9 cellular contexts compared by ENCODE assay signal in the genomic region with DNA sequence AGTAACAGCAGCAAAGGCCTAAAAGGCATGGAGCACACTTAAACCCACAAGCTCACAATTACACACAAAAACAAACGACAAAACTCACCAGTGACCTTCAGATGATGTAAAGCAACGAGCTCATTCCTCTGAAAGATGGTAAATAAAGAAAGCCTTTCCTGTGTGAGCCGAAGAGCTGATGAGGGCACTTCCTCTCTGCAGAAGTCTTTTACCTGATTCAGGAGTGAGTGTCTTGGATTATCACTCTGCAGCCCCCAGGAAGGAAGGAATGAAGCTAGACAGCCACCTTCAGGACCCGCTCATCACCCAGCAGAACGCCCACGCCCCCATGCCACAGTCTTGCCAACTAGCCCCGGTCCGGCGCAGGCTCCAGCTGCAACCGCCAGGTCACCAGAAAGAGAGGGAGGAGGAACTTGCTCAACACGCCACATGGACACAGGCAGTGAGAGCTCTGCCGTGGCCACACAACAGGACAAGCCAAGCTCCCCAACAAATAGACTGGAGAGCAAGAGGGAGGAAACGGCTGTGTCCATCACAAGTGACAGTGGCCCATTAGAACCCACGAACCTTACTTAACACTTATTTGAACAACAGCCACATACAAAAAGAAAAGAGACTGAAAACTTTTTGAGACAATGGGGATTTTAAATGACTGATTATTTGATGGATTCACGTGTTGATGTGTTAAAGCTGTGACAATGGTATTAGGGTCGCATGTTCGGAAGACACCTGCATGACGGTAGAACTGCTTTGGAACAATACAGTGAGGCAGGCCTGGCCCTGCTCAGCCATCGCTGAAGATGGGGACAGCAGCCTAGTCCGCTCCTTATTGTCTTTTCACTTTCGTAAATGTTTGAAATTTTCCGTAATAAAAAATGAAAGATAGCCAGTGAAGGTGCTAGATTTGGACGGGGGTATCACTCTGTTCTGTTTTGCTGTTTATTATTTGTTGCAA.
DNase-seq lines count a peak whose midpoint lies in the region; ATAC-seq and TF ChIP-seq lines count a peak whose summit lies in the region.
"Had no signal": no experiment of that assay in that cellular context is flagged by ENCODE, and none has a peak within 500 bp of the region (broad histone marks: within the 10 kb centered on the region; RNA-seq: fewer than 3 reads in every experiment).

No MANE protein-coding gene starts in this region.

- H3K27ac ChIP-seq in SK-N-SH (ENCODE audit: low read depth in 2 of 2, low read length in 1 of 2) (peak overlapping the region; percentile 82 to 100; a peak in 3 of 4 replicates), left ventricle myocardium inferior (replicated peaks) (peak overlapping the region; percentile 85)

- no peaks in the 10 kb centered on the region for H3F3A ChIP-seq in SK-N-SH (replicated peaks; ENCODE audit: insufficient read depth)

- H3K27ac Mint-ChIP-seq in stimulated activated effector memory CD8-positive, alpha-beta T cell treated with anti-CD3 and anti-CD28 coated beads, Interleukin-12 subunit alpha, Interleukin-12 subunit beta, amount 100 ng/mL, for 72 hours, result peak overlapping the region; percentile 60

- intact Hi-C loops in left ventricle myocardium inferior (cut with micrococcal nuclease), result no loop called here

- H3K4me1 ChIP-seq in SK-N-SH (ENCODE audit: control insufficient read depth in 1 of 2, insufficient read depth in 2 of 2, low read depth in 1 of 2, low read length in 1 of 2), result peaks cover 21 to 83% of the 10 kb centered on the region in 2 experiments; a peak in 3 of 4 replicates
- peaks cover 54% of the 10 kb centered on the region for H3K4me1 ChIP-seq in left ventricle myocardium inferior

- no peak overlapping the region for H3K9ac ChIP-seq in SK-N-SH

- H3K36me3 Mint-ChIP-seq in stimulated activated effector memory CD8-positive, alpha-beta T cell treated with anti-CD3 and anti-CD28 coated beads, Interleukin-12 subunit alpha, Interleukin-12 subunit beta, amount 100 ng/mL, for 72 hours, result peaks cover 17% of the 10 kb centered on the region

- CTCF ChIA-PET in SK-N-SH (lab: Yijun Ruan, JAX), result interaction anchor here (0.9 to 1.2 kb wide), 4 partner anchors 129 to 719 kb away, joined by 3 read pairs; no protein-coding TSS in a partner anchor

- H3K36me3 ChIP-seq in SK-N-SH (replicated peaks in 1 of 2; ENCODE audit: control insufficient read depth in 1 of 2, insufficient read depth in 2 of 2, low read length in 1 of 2), result no peaks in the 10 kb centered on the region
- no peaks in the 10 kb centered on the region for H3K36me3 ChIP-seq in left ventricle myocardium inferior

- DNase-seq in SK-N-SH, result no peak
- peak; percentile 58 for DNase-seq in SKM-1 treated with dmso at 0.1 percent for 144 hours (lab: John Stamatoyannopoulos, UW; ENCODE audit: unreplicated experiment)
- no peak for DNase-seq in left ventricle myocardium inferior
- no peak for DNase-seq in stimulated activated effector memory CD8-positive, alpha-beta T cell treated with anti-CD3 and anti-CD28 coated beads, Interleukin-12 subunit alpha, Interleukin-12 subunit beta, amount 100 ng/mL, for 72 hours (ENCODE audit: low spot score in 2 of 2)
- no peak for DNase-seq in NCI-H526 (lab: John Stamatoyannopoulos, UW)
- DNase-seq in NCI-H446 (lab: John Stamatoyannopoulos, UW), result no peak
- DNase-seq: 8988T had no signal

- H3K4me3 ChIP-seq in SK-N-SH (ENCODE audit: low read depth in 2 of 2, low read length in 1 of 2), result no peak overlapping the region
- no peak overlapping the region for H3K4me3 ChIP-seq in left ventricle myocardium inferior

- no peaks in the 10 kb centered on the region for H3K9me3 Mint-ChIP-seq in stimulated activated effector memory CD8-positive, alpha-beta T cell treated with anti-CD3 and anti-CD28 coated beads, Interleukin-12 subunit alpha, Interleukin-12 subunit beta, amount 100 ng/mL, for 72 hours

- H3K4me2 ChIP-seq in SK-N-SH, result no peak overlapping the region

- H2AFZ ChIP-seq in SK-N-SH (ENCODE audit: low read depth), result no peak overlapping the region

- no peaks in the 10 kb centered on the region for H3K9me3 ChIP-seq in SK-N-SH
- H3K9me3 ChIP-seq in left ventricle myocardium inferior (replicated peaks), result no peaks in the 10 kb centered on the region

- TF ChIP-seq CTCF in SK-N-SH (IDR thresholded peaks at IDR 0.05) (no peak), left ventricle myocardium inferior (IDR thresholded peaks at IDR 0.05; ENCODE audit: borderline replicate concordance) (no peak)

- H3K79me2 ChIP-seq in SK-N-SH (ENCODE audit: insufficient read depth), result peaks cover 9% of the 10 kb centered on the region; the same call in 1 of the 2 replicates

- ATAC-seq in SK-N-SH treated with all-trans-retinoic acid at 6 μM for 48 hours, result no peak
- no peak for ATAC-seq in stimulated activated effector memory CD8-positive, alpha-beta T cell treated with anti-CD3 and anti-CD28 coated beads, Interleukin-12 subunit alpha, Interleukin-12 subunit beta, amount 100 ng/mL, for 72 hours
- no peak for ATAC-seq in HG02884 (IDR thresholded peaks at IDR 0.05; ENCODE audit: unreplicated experiment)

- TF ChIP-seq EP300 in SK-N-SH (IDR thresholded peaks at IDR 0.05; ENCODE audit: borderline replicate concordance in 1 of 2, low read depth in 1 of 2, low read length in 1 of 2), result no peak

- TF ChIP-seq RAD21 in SK-N-SH (IDR thresholded peaks at IDR 0.05; ENCODE audit: low read length), result no peak

- WGBS in SK-N-SH (ENCODE audit: low lambda C conversion rate), result 94% methylated on average over 23 of the region's 23 CpGs

- no peaks in the 10 kb centered on the region for H3K9me2 ChIP-seq in SK-N-SH

- peak overlapping the region; percentile 70 for H3K4me3 Mint-ChIP-seq in stimulated activated effector memory CD8-positive, alpha-beta T cell treated with anti-CD3 and anti-CD28 coated beads, Interleukin-12 subunit alpha, Interleukin-12 subunit beta, amount 100 ng/mL, for 72 hours

- POLR2A ChIA-PET in SK-N-SH (lab: Yijun Ruan, JAX), result interaction anchor here (1.1 kb wide), 1 partner anchor 125 kb away, joined by 3 read pairs; no protein-coding TSS in a partner anchor

- H3K27me3 ChIP-seq in SK-N-SH (ENCODE audit: insufficient read depth) (no peaks in the 10 kb centered on the region), left ventricle myocardium inferior (ENCODE audit: low read depth) (no peaks in the 10 kb centered on the region)

- no peaks in the 10 kb centered on the region for H4K20me1 ChIP-seq in SK-N-SH (ENCODE audit: insufficient read depth)

- peaks cover 78% of the 10 kb centered on the region for H3K4me1 Mint-ChIP-seq in stimulated activated effector memory CD8-positive, alpha-beta T cell treated with anti-CD3 and anti-CD28 coated beads, Interleukin-12 subunit alpha, Interleukin-12 subunit beta, amount 100 ng/mL, for 72 hours

TF ChIP-seq in SK-N-SH, 30 proteins besides CTCF, POLR2A, EP300 and RAD21 (continues in another document):
- no peak for TF ChIP-seq NFIC (IDR thresholded peaks at IDR 0.05; ENCODE audit: borderline replicate concordance)
- TF ChIP-seq, protein P1, sequence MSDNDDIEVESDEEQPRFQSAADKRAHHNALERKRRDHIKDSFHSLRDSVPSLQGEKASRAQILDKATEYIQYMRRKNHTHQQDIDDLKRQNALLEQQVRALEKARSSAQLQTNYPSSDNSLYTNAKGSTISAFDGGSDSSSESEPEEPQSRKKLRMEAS (IDR thresholded peaks at IDR 0.05; ENCODE audit: low read depth), result no peak
- no peak for TF ChIP-seq TAF1 (IDR thresholded peaks at IDR 0.05; ENCODE audit: borderline replicate concordance, low read depth, low read length)
- TF ChIP-seq GATA2 (CRISPR knock-in tag; IDR thresholded peaks at IDR 0.05), result no peak
- no peak for TF ChIP-seq RXRA (IDR thresholded peaks at IDR 0.05; ENCODE audit: borderline replicate concordance, low read depth)
- no peak for TF ChIP-seq RFX5 (IDR thresholded peaks at IDR 0.05; ENCODE audit: low read length)
- no peak for TF ChIP-seq SMC3 (IDR thresholded peaks at IDR 0.05; ENCODE audit: low read depth, low read length)
- TF ChIP-seq GABPA (IDR thresholded peaks at IDR 0.05; ENCODE audit: low read depth), result no peak
- TF ChIP-seq, protein P2, sequence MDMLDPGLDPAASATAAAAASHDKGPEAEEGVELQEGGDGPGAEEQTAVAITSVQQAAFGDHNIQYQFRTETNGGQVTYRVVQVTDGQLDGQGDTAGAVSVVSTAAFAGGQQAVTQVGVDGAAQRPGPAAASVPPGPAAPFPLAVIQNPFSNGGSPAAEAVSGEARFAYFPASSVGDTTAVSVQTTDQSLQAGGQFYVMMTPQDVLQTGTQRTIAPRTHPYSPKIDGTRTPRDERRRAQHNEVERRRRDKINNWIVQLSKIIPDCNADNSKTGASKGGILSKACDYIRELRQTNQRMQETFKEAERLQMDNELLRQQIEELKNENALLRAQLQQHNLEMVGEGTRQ (IDR thresholded peaks at IDR 0.05; ENCODE audit: borderline replicate concordance, low read depth, low read length), result no peak
- no peak for TF ChIP-seq NRF1 (IDR thresholded peaks at IDR 0.05; ENCODE audit: low read depth, low read length)

TF ChIP-seq in SK-N-SH treated with all-trans-retinoic acid at 6 μM for 48 hours, 23 proteins besides CTCF, POLR2A, EP300 and RAD21 (continues in another document):
- TF ChIP-seq ZNF565 (CRISPR knock-in tag; conservative IDR thresholded peaks at IDR 0.05; ENCODE audit: low read depth) (no peak), GLIS3 (CRISPR knock-in tag; IDR thresholded peaks at IDR 0.05) (no peak), ZFP30 (CRISPR knock-in tag; IDR thresholded peaks at IDR 0.05) (no peak), ZC3H10 (CRISPR knock-in tag; IDR thresholded peaks at IDR 0.05) (no peak), TOX (CRISPR knock-in tag; IDR thresholded peaks at IDR 0.05; ENCODE audit: borderline replicate concordance) (no peak)
- TF ChIP-seq, protein P3, sequence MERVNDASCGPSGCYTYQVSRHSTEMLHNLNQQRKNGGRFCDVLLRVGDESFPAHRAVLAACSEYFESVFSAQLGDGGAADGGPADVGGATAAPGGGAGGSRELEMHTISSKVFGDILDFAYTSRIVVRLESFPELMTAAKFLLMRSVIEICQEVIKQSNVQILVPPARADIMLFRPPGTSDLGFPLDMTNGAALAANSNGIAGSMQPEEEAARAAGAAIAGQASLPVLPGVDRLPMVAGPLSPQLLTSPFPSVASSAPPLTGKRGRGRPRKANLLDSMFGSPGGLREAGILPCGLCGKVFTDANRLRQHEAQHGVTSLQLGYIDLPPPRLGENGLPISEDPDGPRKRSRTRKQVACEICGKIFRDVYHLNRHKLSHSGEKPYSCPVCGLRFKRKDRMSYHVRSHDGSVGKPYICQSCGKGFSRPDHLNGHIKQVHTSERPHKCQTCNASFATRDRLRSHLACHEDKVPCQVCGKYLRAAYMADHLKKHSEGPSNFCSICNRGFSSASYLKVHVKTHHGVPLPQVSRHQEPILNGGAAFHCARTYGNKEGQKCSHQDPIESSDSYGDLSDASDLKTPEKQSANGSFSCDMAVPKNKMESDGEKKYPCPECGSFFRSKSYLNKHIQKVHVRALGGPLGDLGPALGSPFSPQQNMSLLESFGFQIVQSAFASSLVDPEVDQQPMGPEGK (CRISPR knock-in tag; IDR thresholded peaks at IDR 0.05; ENCODE audit: borderline replicate concordance), result no peak
